ENCODE assay signal across 1 cellular context in the genomic region with DNA sequence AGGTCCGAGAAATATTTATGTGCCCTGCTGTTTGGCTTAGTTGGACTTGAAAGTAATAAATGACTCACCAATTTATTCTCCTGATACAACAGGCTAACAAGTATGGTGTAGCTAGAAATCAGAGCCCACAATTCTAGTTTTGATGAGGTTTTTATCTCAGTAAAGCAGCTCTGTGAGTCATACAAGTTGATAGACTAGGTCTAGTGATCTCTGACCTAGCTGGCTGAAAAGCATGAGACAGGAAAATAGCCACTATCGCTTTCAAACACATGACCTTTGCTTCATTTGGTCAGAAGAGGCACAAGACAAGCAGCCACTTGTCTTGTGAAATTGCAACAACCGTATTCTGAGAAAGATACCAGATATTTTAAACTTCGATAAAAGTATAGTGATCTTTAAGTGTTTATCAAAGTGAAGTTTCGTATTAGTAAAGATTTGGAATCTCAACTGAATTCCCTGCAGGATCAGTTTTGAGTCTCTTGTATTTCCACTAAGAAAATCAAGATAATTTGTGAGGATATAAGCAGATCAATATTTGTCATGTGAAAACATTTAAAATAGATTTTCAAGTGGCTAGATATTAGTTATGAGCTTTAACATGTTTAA.
TF ChIP-seq lines count a peak whose summit lies in the region.

No MANE protein-coding gene starts in this region.

TF ChIP-seq in HepG2, 621 proteins besides CTCF, POLR2A, EP300 and RAD21 (continued from another document and continues in another):
- TF ChIP-seq, protein P1, sequence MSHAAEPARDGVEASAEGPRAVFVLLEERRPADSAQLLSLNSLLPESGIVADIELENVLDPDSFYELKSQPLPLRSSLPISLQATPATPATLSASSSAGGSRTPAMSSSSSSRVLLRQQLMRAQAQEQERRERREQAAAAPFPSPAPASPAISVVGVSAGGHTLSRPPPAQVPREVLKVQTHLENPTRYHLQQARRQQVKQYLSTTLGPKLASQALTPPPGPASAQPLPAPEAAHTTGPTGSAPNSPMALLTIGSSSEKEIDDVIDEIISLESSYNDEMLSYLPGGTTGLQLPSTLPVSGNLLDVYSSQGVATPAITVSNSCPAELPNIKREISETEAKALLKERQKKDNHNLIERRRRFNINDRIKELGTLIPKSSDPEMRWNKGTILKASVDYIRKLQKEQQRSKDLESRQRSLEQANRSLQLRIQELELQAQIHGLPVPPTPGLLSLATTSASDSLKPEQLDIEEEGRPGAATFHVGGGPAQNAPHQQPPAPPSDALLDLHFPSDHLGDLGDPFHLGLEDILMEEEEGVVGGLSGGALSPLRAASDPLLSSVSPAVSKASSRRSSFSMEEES (CRISPR knock-in tag; IDR thresholded peaks at IDR 0.05), result peak; percentile 91
- TF ChIP-seq ZKSCAN8 (CRISPR knock-in tag; IDR thresholded peaks at IDR 0.05; ENCODE audit: borderline replicate concordance), result 0 out of 2 replicates have a peak, but pooled peaks have one; percentile 47
- TF ChIP-seq NR2C2 (CRISPR knock-in tag; IDR thresholded peaks at IDR 0.05; ENCODE audit: borderline replicate concordance), result peak; percentile 31; the same call in 1 of the 2 replicates
- TF ChIP-seq, protein P2, sequence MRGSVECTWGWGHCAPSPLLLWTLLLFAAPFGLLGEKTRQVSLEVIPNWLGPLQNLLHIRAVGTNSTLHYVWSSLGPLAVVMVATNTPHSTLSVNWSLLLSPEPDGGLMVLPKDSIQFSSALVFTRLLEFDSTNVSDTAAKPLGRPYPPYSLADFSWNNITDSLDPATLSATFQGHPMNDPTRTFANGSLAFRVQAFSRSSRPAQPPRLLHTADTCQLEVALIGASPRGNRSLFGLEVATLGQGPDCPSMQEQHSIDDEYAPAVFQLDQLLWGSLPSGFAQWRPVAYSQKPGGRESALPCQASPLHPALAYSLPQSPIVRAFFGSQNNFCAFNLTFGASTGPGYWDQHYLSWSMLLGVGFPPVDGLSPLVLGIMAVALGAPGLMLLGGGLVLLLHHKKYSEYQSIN (CRISPR knock-in tag; IDR thresholded peaks at IDR 0.05; ENCODE audit: borderline replicate concordance), result no peak
- TF ChIP-seq TSC22D2 (CRISPR knock-in tag; IDR thresholded peaks at IDR 0.05; ENCODE audit: borderline replicate concordance), result no peak
- no peak for TF ChIP-seq E2F1 (CRISPR knock-in tag; IDR thresholded peaks at IDR 0.05)
- no peak for TF ChIP-seq MLXIP (CRISPR knock-in tag; IDR thresholded peaks at IDR 0.05; ENCODE audit: borderline replicate concordance)
- TF ChIP-seq ZNF605 (CRISPR knock-in tag; IDR thresholded peaks at IDR 0.05), result no peak
- TF ChIP-seq, protein P3, sequence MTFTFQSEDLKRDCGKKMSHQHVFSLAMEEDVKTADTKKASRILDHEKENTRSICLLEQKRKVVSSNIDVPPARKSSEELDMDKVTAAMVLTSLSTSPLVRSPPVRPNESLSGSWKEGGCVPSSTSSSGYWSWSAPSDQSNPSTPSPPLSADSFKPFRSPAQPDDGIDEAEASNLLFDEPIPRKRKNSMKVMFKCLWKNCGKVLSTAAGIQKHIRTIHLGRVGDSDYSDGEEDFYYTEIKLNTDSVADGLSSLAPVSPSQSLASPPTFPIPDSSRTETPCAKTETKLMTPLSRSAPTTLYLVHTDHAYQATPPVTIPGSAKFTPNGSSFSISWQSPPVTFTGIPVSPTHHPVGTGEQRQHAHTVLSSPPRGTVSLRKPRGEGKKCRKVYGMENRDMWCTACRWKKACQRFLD (CRISPR knock-in tag; IDR thresholded peaks at IDR 0.05; ENCODE audit: borderline replicate concordance), result no peak
- no peak for TF ChIP-seq ZNF121 (CRISPR knock-in tag; IDR thresholded peaks at IDR 0.05)
- TF ChIP-seq STAG1 (CRISPR knock-in tag; IDR thresholded peaks at IDR 0.05), result no peak
- no peak for TF ChIP-seq PBX2 (CRISPR knock-in tag; IDR thresholded peaks at IDR 0.05)
- no peak for TF ChIP-seq ZNF614 (CRISPR knock-in tag; IDR thresholded peaks at IDR 0.05; ENCODE audit: borderline replicate concordance)
- no peak for TF ChIP-seq ZNF570 (CRISPR knock-in tag; IDR thresholded peaks at IDR 0.05; ENCODE audit: borderline replicate concordance)
- TF ChIP-seq, protein P4, sequence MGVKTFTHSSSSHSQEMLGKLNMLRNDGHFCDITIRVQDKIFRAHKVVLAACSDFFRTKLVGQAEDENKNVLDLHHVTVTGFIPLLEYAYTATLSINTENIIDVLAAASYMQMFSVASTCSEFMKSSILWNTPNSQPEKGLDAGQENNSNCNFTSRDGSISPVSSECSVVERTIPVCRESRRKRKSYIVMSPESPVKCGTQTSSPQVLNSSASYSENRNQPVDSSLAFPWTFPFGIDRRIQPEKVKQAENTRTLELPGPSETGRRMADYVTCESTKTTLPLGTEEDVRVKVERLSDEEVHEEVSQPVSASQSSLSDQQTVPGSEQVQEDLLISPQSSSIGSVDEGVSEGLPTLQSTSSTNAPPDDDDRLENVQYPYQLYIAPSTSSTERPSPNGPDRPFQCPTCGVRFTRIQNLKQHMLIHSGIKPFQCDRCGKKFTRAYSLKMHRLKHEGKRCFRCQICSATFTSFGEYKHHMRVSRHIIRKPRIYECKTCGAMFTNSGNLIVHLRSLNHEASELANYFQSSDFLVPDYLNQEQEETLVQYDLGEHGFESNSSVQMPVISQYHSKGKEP (CRISPR knock-in tag; IDR thresholded peaks at IDR 0.05), result no peak
- 0 out of 2 replicates have a peak, but pooled peaks have one; percentile 31 for TF ChIP-seq ZSCAN29 (CRISPR knock-in tag; conservative IDR thresholded peaks at IDR 0.05)
- TF ChIP-seq PTBP1 (IDR thresholded peaks at IDR 0.05; ENCODE audit: low read depth, low read length, poor library complexity, severe bottlenecking), result no peak
- TF ChIP-seq ZEB1 (IDR thresholded peaks at IDR 0.05; ENCODE audit: insufficient replicate concordance, low read depth), result no peak
- no peak for TF ChIP-seq PRMT3 (CRISPR knock-in tag; IDR thresholded peaks at IDR 0.05; ENCODE audit: borderline replicate concordance, low read depth)
- TF ChIP-seq ZNF75D (CRISPR knock-in tag; IDR thresholded peaks at IDR 0.05; ENCODE audit: borderline replicate concordance), result no peak
- TF ChIP-seq AKNA (CRISPR knock-in tag; IDR thresholded peaks at IDR 0.05; ENCODE audit: borderline replicate concordance), result no peak
- no peak for TF ChIP-seq ZNF563 (CRISPR knock-in tag; IDR thresholded peaks at IDR 0.05)
- no peak for TF ChIP-seq ISX (CRISPR knock-in tag; conservative IDR thresholded peaks at IDR 0.05)
- TF ChIP-seq ZNF510 (CRISPR knock-in tag; IDR thresholded peaks at IDR 0.05; ENCODE audit: low read depth), result no peak
- no peak for TF ChIP-seq ZNF766 (CRISPR knock-in tag; IDR thresholded peaks at IDR 0.05; ENCODE audit: borderline replicate concordance)
- TF ChIP-seq MEIS1 (CRISPR knock-in tag; IDR thresholded peaks at IDR 0.05; ENCODE audit: borderline replicate concordance), result no peak
- no peak for TF ChIP-seq SRY (CRISPR knock-in tag; IDR thresholded peaks at IDR 0.05)
- TF ChIP-seq ZNF674 (CRISPR knock-in tag; IDR thresholded peaks at IDR 0.05; ENCODE audit: low read depth), result no peak
- TF ChIP-seq ZMYM2 (CRISPR knock-in tag; IDR thresholded peaks at IDR 0.05), result no peak
- TF ChIP-seq, protein P5, sequence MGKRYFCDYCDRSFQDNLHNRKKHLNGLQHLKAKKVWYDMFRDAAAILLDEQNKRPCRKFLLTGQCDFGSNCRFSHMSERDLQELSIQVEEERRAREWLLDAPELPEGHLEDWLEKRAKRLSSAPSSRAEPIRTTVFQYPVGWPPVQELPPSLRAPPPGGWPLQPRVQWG (CRISPR knock-in tag; IDR thresholded peaks at IDR 0.05; ENCODE audit: borderline replicate concordance, low read depth), result no peak
- TF ChIP-seq U2AF1 (optimal IDR thresholded peaks at IDR 0.05; ENCODE audit: low read depth, low read length), result no peak
- TF ChIP-seq BHLHE40 (IDR thresholded peaks at IDR 0.05; ENCODE audit: low read length), result no peak
- no peak; the same call in 1 of the 2 replicates for TF ChIP-seq MIER3 (CRISPR knock-in tag; IDR thresholded peaks at IDR 0.05; ENCODE audit: borderline replicate concordance)
- peak; percentile 84 for TF ChIP-seq BCL6 (CRISPR knock-in tag; IDR thresholded peaks at IDR 0.05)
- TF ChIP-seq MTF1 (CRISPR knock-in tag; IDR thresholded peaks at IDR 0.05), result no peak
- TF ChIP-seq MAF1 (CRISPR knock-in tag; IDR thresholded peaks at IDR 0.05; ENCODE audit: borderline replicate concordance), result no peak
- TF ChIP-seq ZBTB7A (CRISPR knock-in tag; IDR thresholded peaks at IDR 0.05), result no peak
- TF ChIP-seq SRSF4 (IDR thresholded peaks at IDR 0.05; ENCODE audit: low read depth, low read length, poor library complexity, severe bottlenecking), result no peak
- no peak for TF ChIP-seq AHR (CRISPR knock-in tag; IDR thresholded peaks at IDR 0.05)
- TF ChIP-seq HHEX (CRISPR knock-in tag; IDR thresholded peaks at IDR 0.05), result no peak
- no peak for TF ChIP-seq ELF4 (CRISPR knock-in tag; IDR thresholded peaks at IDR 0.05; ENCODE audit: borderline replicate concordance)
- TF ChIP-seq ADNP (CRISPR knock-in tag; IDR thresholded peaks at IDR 0.05), result no peak
- no peak for TF ChIP-seq ZNF724P (CRISPR knock-in tag; IDR thresholded peaks at IDR 0.05; ENCODE audit: borderline replicate concordance)
- TF ChIP-seq MED13 (CRISPR knock-in tag; IDR thresholded peaks at IDR 0.05), result no peak
- no peak for TF ChIP-seq ZNF335 (CRISPR knock-in tag; IDR thresholded peaks at IDR 0.05)
